In genomic region chr12:12715128-12715458, GRCh38 we compare ENCODE assay signal across 9 cellular contexts. TPM values are rescaled to one million over a fixed set of nuclear protein-coding genes. Genes with fewer than 3 reads are reported as not detected.
DNase-seq lines count a peak whose midpoint lies in the region; ATAC-seq and TF ChIP-seq lines count a peak whose summit lies in the region.
"Had no signal": no experiment of that assay in that cellular context is flagged by ENCODE, and none has a peak within 500 bp of the region (broad histone marks: within the 10 kb centered on the region; RNA-seq: fewer than 3 reads in every experiment).

No MANE protein-coding gene starts in this region.

- TF ChIP-seq CTCF in Calu3 (IDR thresholded peaks at IDR 0.05; ENCODE audit: unreplicated experiment) (no peak), OCI-LY7 (conservative IDR thresholded peaks at IDR 0.05; ENCODE audit: low read length) (no peak), endothelial cell (IDR thresholded peaks at IDR 0.05; ENCODE audit: unreplicated experiment) (no peak), psoas muscle (IDR thresholded peaks at IDR 0.05) (no peak), GM10266 (IDR thresholded peaks at IDR 0.05; ENCODE audit: control insufficient read depth, insufficient read depth, low read depth, missing control alignments) (no peak)

- H3K4me3 ChIP-seq in OCI-LY7 (ENCODE audit: low read depth, low read length, poor library complexity, severe bottlenecking) = peak overlapping the region; percentile 88
- H3K4me3 ChIP-seq in psoas muscle = peak overlapping the region; percentile 84

- H3K36me3 Mint-ChIP-seq in Calu3 (ENCODE audit: insufficient read depth, unreplicated experiment) (peaks cover 58% of the 10 kb centered on the region), endothelial cell (ENCODE audit: low read depth, unreplicated experiment) (peaks cover 15% of the 10 kb centered on the region)

- intact Hi-C loops in Calu3 (cut with micrococcal nuclease; ENCODE audit: unreplicated experiment) = loop anchor here (5.0 kb wide), 1 partner anchor 153 kb away; the partner anchor contains the start of gene DUSP16
- intact Hi-C loops in OCI-LY7 (cut with micrococcal nuclease; ENCODE audit: unreplicated experiment) = loop anchor here (5.0 kb wide), 1 partner anchor 153 kb away; the partner anchor contains the start of gene DUSP16
- intact Hi-C loops in psoas muscle (cut with DNase I) = loop anchor here (5.0 to 10.0 kb wide), 3 partner anchors 72 to 360 kb away; partner anchors contain the start of genes APOLD1 (in 1 of the 2), BORCS5 (in 1 of the 2), DUSP16 (in 1 of the 2) and MANSC1 (in 1 of the 2)

- H3K4me1 ChIP-seq in OCI-LY7 (ENCODE audit: insufficient read depth, low read length, poor library complexity, severe bottlenecking) (peaks cover 38% of the 10 kb centered on the region), psoas muscle (peaks cover 31% of the 10 kb centered on the region)

- H2AFZ ChIP-seq in OCI-LY7 (ENCODE audit: low read length) = peak overlapping the region; percentile 29; the same call in 1 of the 2 replicates

- BruUV-seq in Calu3 (replicated peaks; lab: Mats Ljungman, UMichigan) = no TSS peak
- no TSS peak for BruUV-seq in OCI-LY7 (replicated peaks; lab: Mats Ljungman, UMichigan)

- peak overlapping the region; percentile 94 for H3K4me3 Mint-ChIP-seq in Calu3 (ENCODE audit: low read depth, unreplicated experiment)
- peak overlapping the region; percentile 80 for H3K4me3 Mint-ChIP-seq in endothelial cell (ENCODE audit: unreplicated experiment)

- peak overlapping the region; percentile 98 for H3K27ac ChIP-seq in OCI-LY7 (ENCODE audit: low read depth, low read length, poor library complexity, severe bottlenecking)
- H3K27ac ChIP-seq in psoas muscle = peak overlapping the region; percentile 98

- no peaks in the 10 kb centered on the region for H3K9me3 Mint-ChIP-seq in Calu3 (ENCODE audit: low read depth, unreplicated experiment)
- H3K9me3 Mint-ChIP-seq in endothelial cell (ENCODE audit: unreplicated experiment) = no peaks in the 10 kb centered on the region

- peak overlapping the region; percentile 94 for H3K4me2 ChIP-seq in OCI-LY7 (ENCODE audit: low read length)

- POLR2A ChIA-PET in OCI-LY7 (lab: Charles Lee) = interaction anchor here (1.0 to 4.0 kb wide), 7 partner anchors 11 to 965 kb away, joined by 3 to 44 read pairs (median 10); partner anchors contain the start of gene BORCS5

- CTCF ChIA-PET in Calu3 (lab: Charles Lee) (interaction anchor here (1.3 kb wide), 1 partner anchor 19 kb away, joined by 3 read pairs; no protein-coding TSS in a partner anchor), OCI-LY7 (lab: Charles Lee; ENCODE audit: unreplicated experiment) (interaction anchor here (1.0 kb wide), 1 partner anchor 12 kb away, joined by 4 read pairs; no protein-coding TSS in a partner anchor)

- H3K36me3 ChIP-seq in OCI-LY7 (ENCODE audit: insufficient read depth, low read length) (peaks cover 19% of the 10 kb centered on the region), psoas muscle (ENCODE audit: insufficient read depth in 1 of 2, low read depth in 1 of 2) (peaks cover 0 to 13% of the 10 kb centered on the region in 2 donors)

- H4K20me1 ChIP-seq in OCI-LY7 (ENCODE audit: insufficient read depth, low read length) = peaks cover 6% of the 10 kb centered on the region; the same call in 1 of the 2 replicates

- no peaks in the 10 kb centered on the region for H3K27me3 Mint-ChIP-seq in Calu3 (ENCODE audit: unreplicated experiment)
- H3K27me3 Mint-ChIP-seq in endothelial cell (ENCODE audit: unreplicated experiment) = peaks cover 6% of the 10 kb centered on the region

- no peaks in the 10 kb centered on the region for H3K27me3 ChIP-seq in psoas muscle (ENCODE audit: insufficient read depth in 3 of 3, low read length in 2 of 3)

- peaks cover 28% of the 10 kb centered on the region for H3K79me2 ChIP-seq in OCI-LY7 (ENCODE audit: insufficient read depth, low read depth, low read length)

- DNase-seq in Calu3 (no peak), OCI-LY7 (ENCODE audit: low spot score) (no peak), endothelial cell (ENCODE audit: low spot score) (no peak), psoas muscle (no peak), GM10266 (ENCODE audit: extremely low spot score) (no peak), NCI-H1417 treated with DMSO at 0.1 percent for 48 hours (lab: John Stamatoyannopoulos, UW) (no peak)

- no peaks in the 10 kb centered on the region for H3K9me3 ChIP-seq in OCI-LY7 (ENCODE audit: low read length)
- no peaks in the 10 kb centered on the region for H3K9me3 ChIP-seq in psoas muscle

- H3K9me2 ChIP-seq in OCI-LY7 (ENCODE audit: insufficient read depth, low read length) = no peaks in the 10 kb centered on the region

- no peak for ATAC-seq in psoas muscle
- no peak for ATAC-seq in GM19351 (IDR thresholded peaks at IDR 0.05; ENCODE audit: unreplicated experiment)
- ATAC-seq in GM21717 (IDR thresholded peaks at IDR 0.05; ENCODE audit: unreplicated experiment) = no peak

- H3K27ac Mint-ChIP-seq in Calu3 (ENCODE audit: unreplicated experiment) (peak overlapping the region; percentile 80), endothelial cell (ENCODE audit: unreplicated experiment) (peak overlapping the region; percentile 81)

- peaks cover 40% of the 10 kb centered on the region for H3K4me1 Mint-ChIP-seq in Calu3 (ENCODE audit: low read depth, unreplicated experiment)
- peaks cover 52% of the 10 kb centered on the region for H3K4me1 Mint-ChIP-seq in endothelial cell (ENCODE audit: unreplicated experiment)

RNA-seq across cellular contexts. Expression of gene CDKN1B, which starts 2.1 kb away (rescaled TPM):
- total RNA-seq in Calu3 (2022) (37.7 and 41.0 TPM in 2 replicates), OCI-LY7 (2022) (45.3 and 54.7 TPM in 2 replicates), endothelial cell (ENCODE audit: unreplicated experiment) (34.6 TPM), psoas muscle (10 to 100 TPM; 32.2 to 61.0 (median 38.0) TPM)
- total RNA-seq in OCI-LY7 (2014; rRNA removed; shearing (Covaris generic)) = 59.4 and 65.7 TPM in 2 replicates
- 10 to 100 TPM; 20.7 to 62.8 (median 42.4) TPM for polyA plus RNA-seq in psoas muscle

RNA-seq across cellular contexts. Expression of gene GPR19, which starts 19.1 kb away (rescaled TPM):
- total RNA-seq in Calu3 (2022) = 5.4 and 6.0 TPM in 2 replicates
- total RNA-seq in OCI-LY7 (2014; rRNA removed; shearing (Covaris generic)) = 13.6 and 17.3 TPM in 2 replicates
- total RNA-seq in OCI-LY7 (2022) = 16.9 and 24.2 TPM in 2 replicates
- total RNA-seq in endothelial cell (ENCODE audit: unreplicated experiment) = 4.0 TPM
- not detected for total RNA-seq in psoas muscle
- under 1 TPM in 1 of 3 donors, not detected in 2; 0.38 TPM for polyA plus RNA-seq in psoas muscle
- total RNA-seq: myocyte had no signal
